In the genomic region with DNA sequence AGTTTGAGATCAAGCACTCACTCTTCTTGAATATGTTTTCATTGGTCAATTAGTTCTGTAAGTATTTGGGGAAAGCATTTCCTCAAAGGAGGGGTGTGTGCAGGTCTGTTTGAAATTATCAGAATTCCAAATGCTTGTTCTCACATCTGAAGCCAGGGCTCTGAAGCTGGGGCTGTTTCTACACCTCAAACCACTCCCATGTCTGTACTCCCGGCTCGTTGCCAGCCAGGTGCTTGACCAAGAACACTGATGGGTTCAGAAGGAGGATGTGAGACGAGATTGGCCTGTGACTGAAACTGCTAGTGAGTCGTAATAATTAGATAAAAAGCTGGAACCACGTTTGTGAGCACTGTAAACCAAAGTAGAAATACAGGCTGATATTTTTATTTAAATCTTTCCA, we compare ENCODE assay signal across 20 cellular contexts.
"Had no signal": no experiment of that assay in that cellular context is flagged by ENCODE, and none has a peak within 500 bp of the region (broad histone marks: within the 10 kb centered on the region; RNA-seq: fewer than 3 reads in every experiment).

No MANE protein-coding gene starts in this region.

- H3K27ac ChIP-seq: epithelial cell of prostate, esophagus muscularis mucosa, gastroesophageal sphincter, left ventricle myocardium inferior, right atrium auricular region, suprapubic skin, tibial artery, upper lobe of left lung, vagina had no signal

- H3K4me1 ChIP-seq: esophagus muscularis mucosa, gastroesophageal sphincter, left ventricle myocardium inferior, right atrium auricular region, suprapubic skin, tibial artery, upper lobe of left lung, vagina had no signal

- H3K4me3 ChIP-seq: esophagus muscularis mucosa, gastroesophageal sphincter, left ventricle myocardium inferior, right atrium auricular region, smooth muscle cell, suprapubic skin, tibial artery, upper lobe of left lung, vagina had no signal

- H3K4me3 Mint-ChIP-seq: nephron had no signal

- ATAC-seq: gastroesophageal sphincter; stimulated activated naive CD8-positive, alpha-beta T cell treated with anti-CD3 and anti-CD28 coated beads, Interleukin-15, Interleukin-2, amounts not matched to agents 100 U/mL and 50 U/mL, for 24 hours had no signal

- H3K27ac Mint-ChIP-seq: naive B cell, nephron had no signal

- H3K9me3 ChIP-seq: esophagus muscularis mucosa, left ventricle myocardium inferior, right atrium auricular region, suprapubic skin, tibial artery, upper lobe of left lung, vagina had no signal

- DNase-seq: cortex of kidney; effector memory CD4-positive, alpha-beta T cell; foreskin fibroblast; glutamatergic neuron; islet precursor cell; left ventricle myocardium inferior; mesendoderm; naive B cell; stimulated activated CD4-positive, alpha-beta T cell treated with anti-CD3 and anti-CD28 coated beads, Interleukin-2, amount 100 ng/mL, for 48 hours; stimulated activated naive CD8-positive, alpha-beta T cell treated with anti-CD3 and anti-CD28 coated beads, Interleukin-15, Interleukin-2, amounts not matched to agents 100 U/mL and 50 U/mL, for 24 hours had no signal

- H3K27me3 ChIP-seq: right atrium auricular region, upper lobe of left lung, vagina had no signal

- H3K36me3 ChIP-seq: esophagus muscularis mucosa, gastroesophageal sphincter, left ventricle myocardium inferior, right atrium auricular region, suprapubic skin, tibial artery, upper lobe of left lung, vagina had no signal

- H3K36me3 Mint-ChIP-seq: naive B cell had no signal
